1 cellular context compared by ENCODE assay signal in the genomic region with DNA sequence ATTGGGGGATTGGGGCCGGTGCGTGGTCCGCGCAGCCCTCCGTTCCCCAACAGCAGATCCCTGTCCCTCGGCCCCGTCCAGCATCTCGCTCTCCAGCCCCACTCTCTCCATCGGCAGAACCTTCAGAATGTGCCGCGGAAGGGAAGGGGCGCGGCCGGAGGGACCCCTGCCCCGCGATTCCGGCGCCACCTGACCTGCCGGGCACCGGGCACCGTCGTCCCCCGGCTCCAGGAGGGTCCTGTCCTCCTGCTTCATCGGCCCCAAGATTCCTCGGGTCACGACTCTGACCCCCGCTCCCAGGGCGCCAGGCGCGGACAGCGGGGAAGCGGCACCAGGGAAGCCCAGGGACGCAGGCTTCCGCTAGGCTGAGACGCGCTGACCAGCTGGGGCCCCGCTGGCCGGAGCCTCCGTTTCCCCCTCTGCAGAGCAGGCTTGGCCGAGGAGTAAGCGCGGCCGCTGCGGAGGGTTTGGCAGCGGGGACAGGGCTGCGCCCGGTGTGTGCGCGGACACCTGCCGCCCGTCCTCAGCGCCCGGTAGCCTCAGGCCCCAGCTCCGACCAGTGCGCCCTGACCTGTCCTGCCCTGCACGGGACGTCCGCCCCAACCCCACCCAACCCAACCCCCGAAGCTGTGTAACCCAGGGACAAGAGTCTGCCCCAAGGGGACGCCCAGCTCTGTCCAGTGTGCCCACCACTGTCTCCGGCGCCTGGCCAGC.
TF ChIP-seq lines count a peak whose summit lies in the region.

No MANE protein-coding gene starts in this region.

TF ChIP-seq in K562, 482 proteins besides CTCF, POLR2A, EP300 and RAD21:
- TF ChIP-seq RUNX1 (IDR thresholded peaks at IDR 0.05; ENCODE audit: low read depth), result no peak
- TF ChIP-seq, protein P1, sequence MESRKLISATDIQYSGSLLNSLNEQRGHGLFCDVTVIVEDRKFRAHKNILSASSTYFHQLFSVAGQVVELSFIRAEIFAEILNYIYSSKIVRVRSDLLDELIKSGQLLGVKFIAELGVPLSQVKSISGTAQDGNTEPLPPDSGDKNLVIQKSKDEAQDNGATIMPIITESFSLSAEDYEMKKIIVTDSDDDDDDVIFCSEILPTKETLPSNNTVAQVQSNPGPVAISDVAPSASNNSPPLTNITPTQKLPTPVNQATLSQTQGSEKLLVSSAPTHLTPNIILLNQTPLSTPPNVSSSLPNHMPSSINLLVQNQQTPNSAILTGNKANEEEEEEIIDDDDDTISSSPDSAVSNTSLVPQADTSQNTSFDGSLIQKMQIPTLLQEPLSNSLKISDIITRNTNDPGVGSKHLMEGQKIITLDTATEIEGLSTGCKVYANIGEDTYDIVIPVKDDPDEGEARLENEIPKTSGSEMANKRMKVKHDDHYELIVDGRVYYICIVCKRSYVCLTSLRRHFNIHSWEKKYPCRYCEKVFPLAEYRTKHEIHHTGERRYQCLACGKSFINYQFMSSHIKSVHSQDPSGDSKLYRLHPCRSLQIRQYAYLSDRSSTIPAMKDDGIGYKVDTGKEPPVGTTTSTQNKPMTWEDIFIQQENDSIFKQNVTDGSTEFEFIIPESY (CRISPR knock-in tag; IDR thresholded peaks at IDR 0.05), result peak; percentile 88
- no peak for TF ChIP-seq RBM34 (IDR thresholded peaks at IDR 0.05; ENCODE audit: borderline replicate concordance, insufficient read depth, low read length)
- no peak for TF ChIP-seq E2F3 (CRISPR knock-in tag; IDR thresholded peaks at IDR 0.05)
- TF ChIP-seq PCBP1 (IDR thresholded peaks at IDR 0.05; ENCODE audit: low read depth, low read length, poor library complexity, severe bottlenecking), result peak; percentile 46
- no peak for TF ChIP-seq BCOR (IDR thresholded peaks at IDR 0.05)
- 0 out of 2 replicates have a peak, but pooled peaks have one; percentile 29 for TF ChIP-seq HNRNPL (IDR thresholded peaks at IDR 0.05; ENCODE audit: low read depth, low read length)
- TF ChIP-seq TFAM (CRISPR knock-in tag; conservative IDR thresholded peaks at IDR 0.05), result no peak
- TF ChIP-seq, protein P2, sequence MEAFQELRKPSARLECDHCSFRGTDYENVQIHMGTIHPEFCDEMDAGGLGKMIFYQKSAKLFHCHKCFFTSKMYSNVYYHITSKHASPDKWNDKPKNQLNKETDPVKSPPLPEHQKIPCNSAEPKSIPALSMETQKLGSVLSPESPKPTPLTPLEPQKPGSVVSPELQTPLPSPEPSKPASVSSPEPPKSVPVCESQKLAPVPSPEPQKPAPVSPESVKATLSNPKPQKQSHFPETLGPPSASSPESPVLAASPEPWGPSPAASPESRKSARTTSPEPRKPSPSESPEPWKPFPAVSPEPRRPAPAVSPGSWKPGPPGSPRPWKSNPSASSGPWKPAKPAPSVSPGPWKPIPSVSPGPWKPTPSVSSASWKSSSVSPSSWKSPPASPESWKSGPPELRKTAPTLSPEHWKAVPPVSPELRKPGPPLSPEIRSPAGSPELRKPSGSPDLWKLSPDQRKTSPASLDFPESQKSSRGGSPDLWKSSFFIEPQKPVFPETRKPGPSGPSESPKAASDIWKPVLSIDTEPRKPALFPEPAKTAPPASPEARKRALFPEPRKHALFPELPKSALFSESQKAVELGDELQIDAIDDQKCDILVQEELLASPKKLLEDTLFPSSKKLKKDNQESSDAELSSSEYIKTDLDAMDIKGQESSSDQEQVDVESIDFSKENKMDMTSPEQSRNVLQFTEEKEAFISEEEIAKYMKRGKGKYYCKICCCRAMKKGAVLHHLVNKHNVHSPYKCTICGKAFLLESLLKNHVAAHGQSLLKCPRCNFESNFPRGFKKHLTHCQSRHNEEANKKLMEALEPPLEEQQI (IDR thresholded peaks at IDR 0.05), result no peak
